ENCODE assay signal across 22 cellular contexts in genomic region chr15:89172921-89173320, GRCh38. TPM values are rescaled to one million over a fixed set of nuclear protein-coding genes. Genes with fewer than 3 reads are reported as not detected.
"Had no signal": no experiment of that assay in that cellular context is flagged by ENCODE, and none has a peak within 500 bp of the region (broad histone marks: within the 10 kb centered on the region; RNA-seq: fewer than 3 reads in every experiment).

No MANE protein-coding gene starts in this region.

- H3K4me3 Mint-ChIP-seq: activated B cell treated with CpG ODN at 0.5 μM for 24 hours; activated CD4-positive, alpha-beta memory T cell treated with anti-CD3 and anti-CD28 coated beads for 36 hours; activated naive CD8-positive, alpha-beta T cell treated with anti-CD3 and anti-CD28 coated beads, Interleukin-2, amount 50 U/mL, for 24 hours; central memory CD8-positive, alpha-beta T cell; immature natural killer cell; natural killer cell treated with Interleukin-12 subunit alpha and Interleukin-12 subunit beta and Interleukin-15 and Interleukin-18, amount 100 ng/mL, for 72 hours; stimulated activated naive CD8-positive, alpha-beta T cell treated with anti-CD3 and anti-CD28 coated beads, Interleukin-15, Interleukin-2, amounts not matched to agents 100 ng/mL and 50 ng/mL, for 24 hours; T-helper 2 cell treated with Interferon-gamma antibody and Interleukin-4, amounts not matched to agents 5 μg/mL and 100 μg/mL, for 36 hours; type B pancreatic cell had no signal

- H3K9me3 Mint-ChIP-seq: activated B cell treated with CpG ODN at 0.5 μM for 24 hours; activated CD4-positive, alpha-beta memory T cell treated with anti-CD3 and anti-CD28 coated beads for 36 hours; activated naive CD8-positive, alpha-beta T cell treated with anti-CD3 and anti-CD28 coated beads, Interleukin-2, amount 50 U/mL, for 24 hours; activated T-helper 2 cell treated with anti-CD3 and anti-CD28 coated beads, Interferon-gamma antibody, Interleukin-2, Interleukin-4, amounts not matched to agents 10 μg/mL and 5 μg/mL and 100 μg/mL, durations not matched to agents 14 hours and 24 hours and 36 hours; central memory CD8-positive, alpha-beta T cell; immature natural killer cell; natural killer cell treated with Interleukin-12 subunit alpha and Interleukin-12 subunit beta and Interleukin-15 and Interleukin-18, amount 100 ng/mL, for 72 hours; stimulated activated naive CD8-positive, alpha-beta T cell treated with anti-CD3 and anti-CD28 coated beads, Interleukin-15, Interleukin-2, amounts not matched to agents 100 ng/mL and 50 ng/mL, for 24 hours; T-helper 2 cell treated with Interferon-gamma antibody and Interleukin-4, amounts not matched to agents 5 μg/mL and 100 μg/mL, for 36 hours; type B pancreatic cell had no signal

- H3K27me3 Mint-ChIP-seq: activated B cell treated with CpG ODN at 0.5 μM for 24 hours; activated CD4-positive, alpha-beta memory T cell treated with anti-CD3 and anti-CD28 coated beads for 36 hours; activated naive CD8-positive, alpha-beta T cell treated with anti-CD3 and anti-CD28 coated beads, Interleukin-2, amount 50 U/mL, for 24 hours; central memory CD8-positive, alpha-beta T cell; natural killer cell treated with Interleukin-12 subunit alpha and Interleukin-12 subunit beta and Interleukin-15 and Interleukin-18, amount 100 ng/mL, for 72 hours; stimulated activated naive CD8-positive, alpha-beta T cell treated with anti-CD3 and anti-CD28 coated beads, Interleukin-15, Interleukin-2, amounts not matched to agents 100 ng/mL and 50 ng/mL, for 24 hours; type B pancreatic cell had no signal

- H3K36me3 ChIP-seq: colonic mucosa had no signal

- H3K9me3 ChIP-seq: colonic mucosa, gastroesophageal sphincter, heart right ventricle had no signal

- H3K4me1 Mint-ChIP-seq: activated B cell treated with CpG ODN at 0.5 μM for 24 hours had no signal

- ATAC-seq: activated naive CD8-positive, alpha-beta T cell treated with anti-CD3 and anti-CD28 coated beads, Interleukin-2, amount 50 U/mL, for 24 hours; gastroesophageal sphincter; heart right ventricle; natural killer cell treated with Interleukin-12 subunit alpha and Interleukin-12 subunit beta and Interleukin-15 and Interleukin-18, amount 100 ng/mL, for 72 hours had no signal

- H3K4me3 ChIP-seq: colonic mucosa, gastroesophageal sphincter, heart right ventricle had no signal

- H3K27me3 ChIP-seq: colonic mucosa, gastroesophageal sphincter, heart right ventricle had no signal

- H3K27ac ChIP-seq: colonic mucosa had no signal

- H3K27ac Mint-ChIP-seq: activated B cell treated with CpG ODN at 0.5 μM for 24 hours; activated CD4-positive, alpha-beta memory T cell treated with anti-CD3 and anti-CD28 coated beads for 36 hours; activated naive CD8-positive, alpha-beta T cell treated with anti-CD3 and anti-CD28 coated beads, Interleukin-2, amount 50 U/mL, for 24 hours; activated T-helper 2 cell treated with anti-CD3 and anti-CD28 coated beads, Interferon-gamma antibody, Interleukin-2, Interleukin-4, amounts not matched to agents 10 μg/mL and 5 μg/mL and 100 μg/mL, durations not matched to agents 14 hours and 24 hours and 36 hours; stimulated activated naive CD8-positive, alpha-beta T cell treated with anti-CD3 and anti-CD28 coated beads, Interleukin-15, Interleukin-2, amounts not matched to agents 100 ng/mL and 50 ng/mL, for 24 hours; T-helper 2 cell treated with Interferon-gamma antibody and Interleukin-4, amounts not matched to agents 5 μg/mL and 100 μg/mL, for 36 hours; type B pancreatic cell had no signal

- DNase-seq: activated B cell treated with CpG ODN at 0.5 μM for 24 hours; activated CD4-positive, alpha-beta memory T cell treated with anti-CD3 and anti-CD28 coated beads for 36 hours; activated CD4-positive, alpha-beta T cell treated with anti-CD3 and anti-CD28 coated beads for 4 hours; activated naive CD4-positive, alpha-beta T cell treated with Interleukin-2 at 50 U/mL for 16 hours; activated naive CD8-positive, alpha-beta T cell treated with anti-CD3 and anti-CD28 coated beads, Interleukin-2, amount 50 U/mL, for 24 hours; activated T-cell treated with anti-CD3 and anti-CD28 coated beads for 4 hours; aorta; colonic mucosa; heart right ventricle; immature natural killer cell; kidney glomerular epithelial cell; mesendoderm had no signal

RNA-seq across cellular contexts. Expression of gene RLBP1, which starts 48.5 kb away (rescaled TPM):
- total RNA-seq: activated B cell treated with CpG ODN at 0.5 μM for 24 hours; activated CD4-positive, alpha-beta memory T cell treated with anti-CD3 and anti-CD28 coated beads for 36 hours; aorta; colonic mucosa; epithelial cell of proximal tubule; heart right ventricle; liver; mucosa of gallbladder had no signal
- polyA plus RNA-seq: aorta, heart right ventricle had no signal
